In the genomic region with DNA sequence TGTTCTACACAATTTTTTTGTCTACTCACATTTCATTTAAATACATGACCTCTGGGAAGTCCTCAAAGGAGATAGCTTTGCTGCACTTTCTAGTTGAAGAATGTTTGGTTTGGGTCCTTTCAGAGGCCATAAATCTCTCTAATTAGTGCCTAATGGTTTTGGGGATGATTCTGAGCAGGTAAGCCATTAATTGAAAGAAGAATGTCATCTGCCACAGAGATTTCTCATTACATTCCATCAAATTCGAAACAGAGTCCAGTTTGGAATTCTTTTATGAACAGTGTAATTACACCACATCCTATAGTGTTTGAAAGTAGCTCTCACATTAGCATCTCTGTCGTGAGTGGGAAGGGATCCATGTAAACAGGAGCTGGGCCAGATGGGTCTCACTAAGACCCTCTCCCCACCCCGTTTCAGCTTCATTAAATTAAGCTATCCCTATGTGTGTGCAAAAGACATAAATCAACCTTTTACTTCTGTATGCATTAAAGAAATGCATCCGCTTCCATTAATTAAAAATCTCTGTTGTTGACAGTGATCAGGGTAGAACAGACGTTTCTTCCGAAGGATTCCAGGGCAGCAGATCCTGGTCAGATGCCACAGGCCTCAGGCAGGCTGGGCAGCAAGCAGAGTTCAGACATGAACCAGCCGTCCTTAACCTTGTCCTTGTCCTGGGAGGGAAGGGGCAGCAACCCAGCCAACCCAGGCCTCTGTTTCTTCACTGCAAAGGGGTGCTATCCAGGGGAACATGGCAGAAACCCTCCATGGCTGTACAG, we compare ENCODE assay signal across 27 cellular contexts.
"Had no signal": no experiment of that assay in that cellular context is flagged by ENCODE, and none has a peak within 500 bp of the region (broad histone marks: within the 10 kb centered on the region; RNA-seq: fewer than 3 reads in every experiment).

No MANE protein-coding gene starts in this region.

- FAIRE-seq: K562, TTC549 had no signal

- ATAC-seq: activated CD4-positive, alpha-beta T cell treated with anti-CD3 and anti-CD28 coated beads for 36 hours; activated T-cell treated with anti-CD3 and anti-CD28 coated beads, Interleukin-2, amount 50 U/mL, for 72 hours; K562; T-cell had no signal

- H3K4me3 ChIP-seq: K562, Peyer's patch, SJSA1 had no signal

- DNase-seq: activated CD4-positive, alpha-beta memory T cell treated with anti-CD3 and anti-CD28 coated beads, Interleukin-2, amount 10 ng/mL, durations not matched to agents 7 days and 5 days; activated CD4-positive, alpha-beta T cell treated with anti-CD3 and anti-CD28 coated beads for 36 hours; activated CD4-positive, alpha-beta T cell treated with anti-CD3 and anti-CD28 coated beads, Interleukin-2, amount 50 U/mL, for 1 hour; activated gamma-delta T cell treated with Interleukin-2 at 50 U/mL for 16 hours; activated naive CD4-positive, alpha-beta T cell treated with anti-CD3 and anti-CD28 coated beads, Interleukin-2, amount 10 ng/mL, durations not matched to agents 7 days and 5 days; activated naive CD8-positive, alpha-beta T cell treated with anti-CD3 and anti-CD28 coated beads for 36 hours; activated T-cell treated with anti-CD3 and anti-CD28 coated beads, Interleukin-2, amount 50 U/mL, for 72 hours; Karpas-422; NCI-H1048; NCI-H146; NCI-H187 treated with DMSO at 0.1 percent for 48 hours; NCI-H2081 treated with DMSO at 0.1 percent for 48 hours; NCI-H446; NCI-H524; NCI-H748 treated with DMSO at 0.1 percent for 48 hours; NK-92 treated with Interleukin-12 subunit alpha and Interleukin-12 subunit beta, amount 100 ng/mL, for 24 hours; OCI-M1; Peyer's patch; Right ventricle myocardium superior; T-cell; T-helper 2 cell; T1000 had no signal

- H3K27me3 ChIP-seq: Peyer's patch, SJSA1 had no signal

- H3K36me3 ChIP-seq: Peyer's patch, SJSA1 had no signal

- H3K9me3 ChIP-seq: Peyer's patch, SJSA1 had no signal

- H3K4me1 ChIP-seq: Peyer's patch had no signal

- H3K27ac ChIP-seq: Peyer's patch, RWPE1, SJSA1, VCaP had no signal
